In genomic region chr13:110552767-110553166, GRCh38 we compare ENCODE assay signal across 20 cellular contexts. TPM values are rescaled to one million over a fixed set of nuclear protein-coding genes. Genes with fewer than 3 reads are reported as not detected.
DNase-seq lines count a peak whose midpoint lies in the region; ATAC-seq, FAIRE-seq and TF ChIP-seq lines count a peak whose summit lies in the region.
"Had no signal": no experiment of that assay in that cellular context is flagged by ENCODE, and none has a peak within 500 bp of the region (broad histone marks: within the 10 kb centered on the region; RNA-seq: fewer than 3 reads in every experiment).

No MANE protein-coding gene starts in this region.

- no peak overlapping the region for H2AFZ ChIP-seq in HepG2 (ENCODE audit: low read length)
- H2AFZ ChIP-seq: GM23248 had no signal

- H3K4me1 ChIP-seq in HepG2 (ENCODE audit: insufficient read depth, low read length): peaks cover 69% of the 10 kb centered on the region
- H3K4me1 ChIP-seq in right lobe of liver: peaks cover 0 to 47% (median 11%) of the 10 kb centered on the region in 4 donors

- H3K27me3 Mint-ChIP-seq in glutamatergic neuron (ENCODE audit: unreplicated experiment): peaks cover 5% of the 10 kb centered on the region
- H3K27me3 Mint-ChIP-seq: CD4-positive, alpha-beta memory T cell had no signal

- BruUV-seq in HepG2 (replicated peaks; lab: Mats Ljungman, UMichigan): no TSS peak

- no peaks in the 10 kb centered on the region for H3K27me3 ChIP-seq in HepG2 (ENCODE audit: control insufficient read depth in 1 of 2, insufficient read depth in 2 of 2, low read length in 2 of 2)
- no peaks in the 10 kb centered on the region for H3K27me3 ChIP-seq in right lobe of liver
- H3K27me3 ChIP-seq: BLaER1 had no signal

- H3K4me3 ChIP-seq in HepG2 (replicated peaks in 1 of 3; ENCODE audit: insufficient read depth in 1 of 3, low read depth in 2 of 3, low read length in 3 of 3): no peak overlapping the region
- no peak overlapping the region for H3K4me3 ChIP-seq in right lobe of liver
- H3K4me3 ChIP-seq: A549, BLaER1, GM12878, GM23248 had no signal

- TF ChIP-seq CTCF in HepG2 (CRISPR knock-in tag; IDR thresholded peaks at IDR 0.05) (no peak), right lobe of liver (IDR thresholded peaks at IDR 0.05) (no peak), glutamatergic neuron (IDR thresholded peaks at IDR 0.05; ENCODE audit: partially characterized antibody, unreplicated experiment) (no peak)

- H3K27ac Mint-ChIP-seq in glutamatergic neuron (ENCODE audit: unreplicated experiment): no peak overlapping the region
- H3K27ac Mint-ChIP-seq: CD14-positive monocyte had no signal

- DNase-seq in HepG2 (ENCODE audit: low spot score) (no peak), right lobe of liver (no peak), glutamatergic neuron (peak; percentile 38), pons (ENCODE audit: low spot score) (peak; percentile 54)
- DNase-seq in stimulated activated CD4-positive, alpha-beta T cell treated with anti-CD3 and anti-CD28 coated beads, Interleukin-1b, Interleukin-23, amount 100 ng/mL, for 48 hours: no peak
- DNase-seq: AML-193; CD4-positive, alpha-beta memory T cell; DMS53; DND-41; EL; GM23248; HCEC 1CT had no signal

- no peak overlapping the region for H3K9ac ChIP-seq in HepG2 (ENCODE audit: insufficient read depth, low read depth, low read length)
- H3K9ac ChIP-seq: BLaER1, GM23248 had no signal

- H3K9me3 ChIP-seq in HepG2 (ENCODE audit: low read length) (no peaks in the 10 kb centered on the region), right lobe of liver (no peaks in the 10 kb centered on the region)
- H3K9me3 ChIP-seq: A549 had no signal

- in situ Hi-C loops in HepG2 (cut with HindIII; ENCODE audit: extremely low pct_ligation_motif_present, low pct_unique_long_range_greater_than_20kb): no loop called here

- 0 out of 2 replicates have a peak overlapping the region, but pooled peaks have one; percentile 7 for H3K4me2 ChIP-seq in HepG2 (ENCODE audit: low read depth, low read length)
- H3K4me2 ChIP-seq: A549, BLaER1 had no signal

- H4K20me1 ChIP-seq in HepG2 (ENCODE audit: insufficient read depth, low read length): peaks cover 28% of the 10 kb centered on the region; the same call in 1 of the 2 replicates

- POLR2A ChIA-PET in HepG2 (lab: Yijun Ruan, JAX): interaction anchor here (1.9 kb wide), 1 partner anchor 9 kb away, joined by 4 read pairs; the partner anchor contains the start of gene RAB20

- H3K27ac ChIP-seq in HepG2 (ENCODE audit: extremely low read length, insufficient read depth, low read length) (peak overlapping the region; percentile 16), right lobe of liver (no peak overlapping the region)
- H3K27ac ChIP-seq: 22Rv1, A549, BLaER1, GM23248 had no signal

- TF ChIP-seq RAD21 in HepG2 (CRISPR knock-in tag; IDR thresholded peaks at IDR 0.05): no peak

- WGBS in HepG2 (ENCODE audit: low lambda C conversion rate): 99% methylated on average over 9 of the region's 9 CpGs
- 84% methylated on average over 6 of the region's 9 CpGs for WGBS in right lobe of liver (ENCODE audit: insufficient coverage, low coverage, low lambda C conversion rate, missing lambda C conversion rate)

- peaks cover 5% of the 10 kb centered on the region for H3K36me3 Mint-ChIP-seq in glutamatergic neuron (ENCODE audit: unreplicated experiment)

- H3K4me1 Mint-ChIP-seq in glutamatergic neuron (ENCODE audit: low read depth, unreplicated experiment): peaks cover 14% of the 10 kb centered on the region

- ATAC-seq in HepG2: no peak
- no peak for ATAC-seq in right lobe of liver
- ATAC-seq in HG03378 (IDR thresholded peaks at IDR 0.05; ENCODE audit: unreplicated experiment): no peak
- no peak for ATAC-seq in GM18907 (IDR thresholded peaks at IDR 0.05; ENCODE audit: unreplicated experiment)
- ATAC-seq: A549, GM12878 had no signal

- H3K36me3 ChIP-seq in HepG2 (replicated peaks in 1 of 2; ENCODE audit: control insufficient read depth in 1 of 2, insufficient read depth in 2 of 2, low read length in 2 of 2): peaks cover 6 to 12% of the 10 kb centered on the region in 2 experiments; a peak in 3 of 5 replicates
- H3K36me3 ChIP-seq in right lobe of liver: peaks cover 0 to 3% (median 0%) of the 10 kb centered on the region in 4 donors

- TF ChIP-seq POLR2A in HepG2 (IDR thresholded peaks at IDR 0.05; ENCODE audit: insufficient read depth in 1 of 2, low read depth in 2 of 2, low read length in 2 of 2): no peak
- no peak for TF ChIP-seq POLR2A in right lobe of liver (IDR thresholded peaks at IDR 0.05)

- TF ChIP-seq EP300 in HepG2 (IDR thresholded peaks at IDR 0.05; ENCODE audit: low read depth in 2 of 2, low read length in 2 of 2) (no peak), HepG2 (CRISPR knock-in tag; IDR thresholded peaks at IDR 0.05; ENCODE audit: borderline replicate concordance) (no peak)

- peaks cover 7% of the 10 kb centered on the region for H3K9me3 Mint-ChIP-seq in glutamatergic neuron (ENCODE audit: unreplicated experiment)
- H3K9me3 Mint-ChIP-seq: CD4-positive, alpha-beta memory T cell had no signal

- intact Hi-C loops in HepG2 (cut with micrococcal nuclease; ENCODE audit: unreplicated experiment): no loop called here
- intact Hi-C loops in right lobe of liver (cut with DNase I): no loop called here

- no peak for FAIRE-seq in HepG2 (lab: Jason Lieb, UNC)
- FAIRE-seq: A549, GM12878, H54 had no signal

- H3K79me2 ChIP-seq in HepG2 (ENCODE audit: insufficient read depth, low read length): peaks cover 80% of the 10 kb centered on the region

- CTCF ChIA-PET in HepG2 (lab: Yijun Ruan, JAX; ENCODE audit: low intra/inter-chr PET ratio, low total read pairs): no interaction called here

- no peak overlapping the region for H3K4me3 Mint-ChIP-seq in glutamatergic neuron (ENCODE audit: unreplicated experiment)
- H3K4me3 Mint-ChIP-seq: CD14-positive monocyte; CD4-positive, alpha-beta memory T cell had no signal

TF ChIP-seq in HepG2, 621 proteins besides CTCF, POLR2A, EP300 and RAD21:
- TF ChIP-seq RFX5 (IDR thresholded peaks at IDR 0.05; ENCODE audit: low read depth, low read length) (no peak), PLRG1 (conservative IDR thresholded peaks at IDR 0.05) (no peak), ZFP62 (CRISPR knock-in tag; IDR thresholded peaks at IDR 0.05) (no peak), GMEB2 (CRISPR knock-in tag; IDR thresholded peaks at IDR 0.05; ENCODE audit: low read depth) (no peak), HNF4G (IDR thresholded peaks at IDR 0.05; ENCODE audit: borderline replicate concordance, low read depth, low read length) (no peak), HNF4G (CRISPR knock-in tag; IDR thresholded peaks at IDR 0.05; ENCODE audit: borderline replicate concordance, low read depth) (no peak)

RNA-seq across cellular contexts. Expression of gene RAB20, which starts 8.8 kb away (rescaled TPM):
- total RNA-seq in HepG2 (2016; rRNA removed; fragmentation: Illumina TruSeq; extraction: Trizol) (15.2 and 15.6 TPM in 2 replicates), right lobe of liver (10 to 100 TPM; 12.5 to 47.2 (median 36.3) TPM), glutamatergic neuron (ENCODE audit: unreplicated experiment) (1.7 TPM)
- total RNA-seq in HepG2 (2016; cell fraction: cytosol; rRNA removed; fragmentation: Illumina TruSeq; extraction: Trizol; ENCODE audit: low read depth): 5.8 and 6.2 TPM in 2 replicates
- 13.5 and 15.3 TPM in 2 replicates for total RNA-seq in HepG2 (2016; cell fraction: insoluble cytoplasmic fraction; rRNA removed; fragmentation: Illumina TruSeq; extraction: Trizol)
- 12.0 and 13.1 TPM in 2 replicates for total RNA-seq in HepG2 (2016; cell fraction: membrane; rRNA removed; fragmentation: Illumina TruSeq; extraction: Trizol)
- total RNA-seq in HepG2 (2016; cell fraction: nucleus; rRNA removed; fragmentation: Illumina TruSeq; extraction: Trizol): 6.5 and 7.9 TPM in 2 replicates
- polyA plus RNA-seq in HepG2 (2011; rRNA removed): 27.3 and 30.5 TPM in 2 replicates
- polyA plus RNA-seq in HepG2 (2011; cell fraction: cytosol; rRNA removed): 28.4 and 39.0 TPM in 2 replicates
- 12.0 and 13.8 TPM in 2 replicates for polyA plus RNA-seq in HepG2 (2011; cell fraction: nucleus; rRNA removed)
- polyA plus RNA-seq in HepG2 (2012): 14.6 and 20.9 TPM in 2 replicates
- polyA plus RNA-seq in HepG2 (2016; cell fraction: cytosol; fragmentation: Illumina TruSeq; extraction: Trizol; ENCODE audit: low read depth): 4.5 and 5.9 TPM in 2 replicates
- polyA plus RNA-seq in HepG2 (2016; cell fraction: insoluble cytoplasmic fraction; fragmentation: Illumina TruSeq; extraction: Trizol; ENCODE audit: low read depth): 13.3 and 15.2 TPM in 2 replicates
- polyA plus RNA-seq in HepG2 (2016; cell fraction: membrane; fragmentation: Illumina TruSeq; extraction: Trizol; ENCODE audit: low read depth): 7.5 and 8.5 TPM in 2 replicates
- 9.6 and 9.8 TPM in 2 replicates for polyA plus RNA-seq in HepG2 (2016; cell fraction: nucleus; fragmentation: Illumina TruSeq; extraction: Trizol; ENCODE audit: insufficient read depth, low read depth)
- polyA minus RNA-seq in HepG2 (2011; rRNA and poly(A)+ RNA removed; ENCODE audit: low replicate concordance): 7.5 and 23.0 TPM in 2 replicates
- 12.6 and 15.1 TPM in 2 replicates for polyA minus RNA-seq in HepG2 (2011; cell fraction: cytosol; rRNA and poly(A)+ RNA removed)
- 8.2 TPM in 2 replicates for polyA minus RNA-seq in HepG2 (2011; cell fraction: nucleus; rRNA and poly(A)+ RNA removed)

Comparison
In these comparisons a context has a peak if more than half of its experiments do, and no peak if none do; other contexts are left out.
1. DNase-seq: peak in glutamatergic neuron (single experiment) and pons (single experiment); none in HepG2 (single experiment), right lobe of liver (0 of 3) and stimulated activated CD4-positive, alpha-beta T cell treated with anti-CD3 and anti-CD28 coated beads, Interleukin-1b, Interleukin-23, amount 100 ng/mL, for 48 hours (single experiment).